ENCODE assay signal across 12 cellular contexts in genomic region chr7:148110097-148110868, GRCh38.
A peak's percentile ranks its signal among the peaks of the same experiment; 100 is the strongest.
DNase-seq lines count a peak whose midpoint lies in the region; ATAC-seq and TF ChIP-seq lines count a peak whose summit lies in the region.
"Had no signal": no experiment of that assay in that cellular context is flagged by ENCODE, and none has a peak within 500 bp of the region (broad histone marks: within the 10 kb centered on the region; RNA-seq: fewer than 3 reads in every experiment).

No MANE protein-coding gene starts in this region.

- H3K4me3 ChIP-seq in RWPE2 (ENCODE audit: severe bottlenecking) (no peak overlapping the region), kidney epithelial cell (ENCODE audit: low read depth, low read length) (no peak overlapping the region), upper lobe of right lung (no peak overlapping the region), esophagus squamous epithelium (no peak overlapping the region)
- H3K4me3 ChIP-seq: coronary artery, spleen had no signal

- no peaks in the 10 kb centered on the region for H3K27me3 ChIP-seq in RWPE2 (ENCODE audit: insufficient read depth, poor library complexity, severe bottlenecking)
- H3K27me3 ChIP-seq in kidney epithelial cell (ENCODE audit: control insufficient read depth, insufficient read depth, low read length), result no peaks in the 10 kb centered on the region
- H3K27me3 ChIP-seq in upper lobe of right lung, result no peaks in the 10 kb centered on the region
- H3K27me3 ChIP-seq in esophagus squamous epithelium, result no peaks in the 10 kb centered on the region
- H3K27me3 ChIP-seq: spleen had no signal

- peak; percentile 8 for TF ChIP-seq CTCF in RWPE2 (IDR thresholded peaks at IDR 0.05; ENCODE audit: poor library complexity, severe bottlenecking)
- TF ChIP-seq CTCF in kidney epithelial cell (IDR thresholded peaks at IDR 0.05; ENCODE audit: insufficient read depth, low read length, poor library complexity, severe bottlenecking), result peak; percentile 45
- TF ChIP-seq CTCF in upper lobe of right lung (IDR thresholded peaks at IDR 0.05), result peak; percentile 14
- TF ChIP-seq CTCF in esophagus squamous epithelium (IDR thresholded peaks at IDR 0.05), result no peak

- DNase-seq in Right ventricle myocardium superior (no peak), Right ventricle myocardium inferior (ENCODE audit: missing footprints) (no peak), RWPE2 (ENCODE audit: low spot score) (no peak), kidney epithelial cell (ENCODE audit: low read depth) (peak; percentile 14), upper lobe of right lung (no peak), NCI-H1105 treated with DMSO at 0.1 percent for 48 hours (lab: John Stamatoyannopoulos, UW) (no peak), hepatic stellate cell (ENCODE audit: low spot score) (no peak), esophagus squamous epithelium (lab: John Stamatoyannopoulos, UW) (no peak)
- DNase-seq: activated naive CD8-positive, alpha-beta T cell treated with anti-CD3 and anti-CD28 coated beads for 36 hours; DMS79 treated with DMSO at 0.1 percent for 48 hours; spleen had no signal

- H3K27ac ChIP-seq in RWPE2 (ENCODE audit: poor library complexity, severe bottlenecking) (no peak overlapping the region), upper lobe of right lung (no peak overlapping the region), esophagus squamous epithelium (no peak overlapping the region)
- H3K27ac ChIP-seq: coronary artery, spleen had no signal

- no peaks in the 10 kb centered on the region for H3K4me1 ChIP-seq in RWPE2 (ENCODE audit: insufficient read depth, poor library complexity, severe bottlenecking)
- H3K4me1 ChIP-seq in upper lobe of right lung, result no peaks in the 10 kb centered on the region
- no peaks in the 10 kb centered on the region for H3K4me1 ChIP-seq in esophagus squamous epithelium
- H3K4me1 ChIP-seq: spleen had no signal

- no peaks in the 10 kb centered on the region for H3K9me3 ChIP-seq in RWPE2 (ENCODE audit: severe bottlenecking)
- no peaks in the 10 kb centered on the region for H3K9me3 ChIP-seq in upper lobe of right lung
- no peaks in the 10 kb centered on the region for H3K9me3 ChIP-seq in esophagus squamous epithelium
- H3K9me3 ChIP-seq: spleen had no signal

- WGBS in esophagus squamous epithelium, 2 donors, result 51 to 60% methylated on average over 6 of the region's 13 CpGs

- ATAC-seq in Right ventricle myocardium superior (ENCODE audit: poor library complexity) (peak; percentile 73), Right ventricle myocardium inferior (no peak), RWPE2 (ENCODE audit: low read depth) (peak; percentile 41; the same call in 2 of the 3 replicates), upper lobe of right lung (peak; percentile 79)

- intact Hi-C loops in Right ventricle myocardium superior (cut with DNase I), result loop anchor here (5.0 kb wide), 1 partner anchor 132 kb away; no protein-coding TSS in a partner anchor
- intact Hi-C loops in Right ventricle myocardium inferior (cut with DNase I), result loop anchor here (1.0 kb wide), 1 partner anchor 132 kb away; no protein-coding TSS in a partner anchor
- intact Hi-C loops in upper lobe of right lung (cut with DNase I), result no loop called here
- intact Hi-C loops in esophagus squamous epithelium (cut with DNase I), result no loop called here

- no peak for TF ChIP-seq POLR2A in esophagus squamous epithelium (IDR thresholded peaks at IDR 0.05)

- H3K36me3 ChIP-seq in RWPE2 (ENCODE audit: low read depth) (no peaks in the 10 kb centered on the region), kidney epithelial cell (ENCODE audit: control insufficient read depth, insufficient read depth, low read length) (no peaks in the 10 kb centered on the region), upper lobe of right lung (no peaks in the 10 kb centered on the region), esophagus squamous epithelium (no peaks in the 10 kb centered on the region)
- H3K36me3 ChIP-seq: spleen had no signal

Comparison
In these comparisons a context has a peak if more than half of its experiments do, and no peak if none do; other contexts are left out.
1. CTCF ChIP-seq: peak in RWPE2 (single experiment), kidney epithelial cell (single experiment) and upper lobe of right lung (single experiment); none in esophagus squamous epithelium (0 of 6).
2. intact Hi-C loops: an anchor here in Right ventricle myocardium superior (5.0 kb wide) and Right ventricle myocardium inferior (1.0 kb wide); none called in upper lobe of right lung and esophagus squamous epithelium.